ENCODE assay signal across 9 cellular contexts in genomic region chr15:45200799-45201556, GRCh38. TPM values are rescaled to one million over a fixed set of nuclear protein-coding genes. Genes with fewer than 3 reads are reported as not detected.
DNase-seq lines count a peak whose midpoint lies in the region; ATAC-seq, FAIRE-seq and TF ChIP-seq lines count a peak whose summit lies in the region.
"Had no signal": no experiment of that assay in that cellular context is flagged by ENCODE, and none has a peak within 500 bp of the region (broad histone marks: within the 10 kb centered on the region; RNA-seq: fewer than 3 reads in every experiment).

No MANE protein-coding gene starts in this region.

- TF ChIP-seq CTCF in HepG2 (CRISPR knock-in tag; IDR thresholded peaks at IDR 0.05) = no peak; the same call in 1 of the 2 replicates
- no peak for TF ChIP-seq CTCF in GM10266 (IDR thresholded peaks at IDR 0.05; ENCODE audit: control insufficient read depth, insufficient read depth, low read depth, missing control alignments)

- peak overlapping the region; percentile 94 for H3K27ac ChIP-seq in HepG2 (ENCODE audit: extremely low read length, insufficient read depth, low read length)

- peak overlapping the region; percentile 68 to 90 (median 88) for H3K4me3 ChIP-seq in HepG2 (replicated peaks in 1 of 3; ENCODE audit: insufficient read depth in 1 of 3, low read depth in 2 of 3, low read length in 3 of 3)

- TF ChIP-seq POLR2A in HepG2 (IDR thresholded peaks at IDR 0.05; ENCODE audit: insufficient read depth in 1 of 2, low read depth in 2 of 2, low read length in 2 of 2) = no peak

- no peak for FAIRE-seq in HepG2 (lab: Jason Lieb, UNC)
- FAIRE-seq: islet of Langerhans had no signal

- DNase-seq in Daoy (ENCODE audit: low read depth) = peak; percentile 90
- DNase-seq in NCI-H524 (lab: John Stamatoyannopoulos, UW) = peak; percentile 92
- DNase-seq in activated CD4-positive, alpha-beta T cell treated with anti-CD3 and anti-CD28 coated beads for 48 hours = peak; percentile 92
- DNase-seq in dedifferentiated amniotic fluid mesenchymal stem cell (ENCODE audit: extremely low spot score) = peak; percentile 63
- DNase-seq in HepG2 (ENCODE audit: low spot score) = peak; percentile 78
- DNase-seq in stimulated activated CD4-positive, alpha-beta T cell treated with anti-CD3 and anti-CD28 coated beads, Interleukin-2, amount 100 ng/mL, for 4 hours (ENCODE audit: low read depth) = peak; percentile 64
- no peak for DNase-seq in GM10266 (ENCODE audit: extremely low spot score)

- in situ Hi-C loops in HepG2 (cut with HindIII; ENCODE audit: extremely low pct_ligation_motif_present, low pct_unique_long_range_greater_than_20kb) = loop anchor here (10.0 kb wide), 1 partner anchor 204 kb away; a partner anchor contains a TSS

- no peaks in the 10 kb centered on the region for H4K20me1 ChIP-seq in HepG2 (ENCODE audit: insufficient read depth, low read length)

- peak overlapping the region; percentile 76 for H2AFZ ChIP-seq in HepG2 (ENCODE audit: low read length)

- peaks cover 0 to 4% of the 10 kb centered on the region in 2 experiments; a peak in 2 of 5 replicates for H3K27me3 ChIP-seq in HepG2 (ENCODE audit: control insufficient read depth in 1 of 2, insufficient read depth in 2 of 2, low read length in 2 of 2)

- TF ChIP-seq RAD21 in HepG2 (CRISPR knock-in tag; IDR thresholded peaks at IDR 0.05) = no peak; the same call in 1 of the 2 replicates

- POLR2A ChIA-PET in HepG2 (lab: Yijun Ruan, JAX) = interaction anchor here (0.7 to 5.4 kb wide), 13 partner anchors 11 to 386 kb away, joined by 3 to 42 read pairs (median 6); partner anchors contain the start of genes SHF and SLC28A2

- no peaks in the 10 kb centered on the region for H3K36me3 ChIP-seq in HepG2 (replicated peaks in 1 of 2; ENCODE audit: control insufficient read depth in 1 of 2, insufficient read depth in 2 of 2, low read length in 2 of 2)

- TF ChIP-seq EP300 in HepG2 (IDR thresholded peaks at IDR 0.05; ENCODE audit: low read depth in 2 of 2, low read length in 2 of 2) (no peak), HepG2 (CRISPR knock-in tag; IDR thresholded peaks at IDR 0.05; ENCODE audit: borderline replicate concordance) (no peak)

- no peaks in the 10 kb centered on the region for H3K9me3 ChIP-seq in HepG2 (ENCODE audit: low read length)

- H3K4me2 ChIP-seq in HepG2 (ENCODE audit: low read depth, low read length) = peak overlapping the region; percentile 80

- WGBS in HepG2 (ENCODE audit: low lambda C conversion rate) = 4% methylated on average over 23 of the region's 34 CpGs

- peaks cover 44% of the 10 kb centered on the region for H3K4me1 ChIP-seq in HepG2 (ENCODE audit: insufficient read depth, low read length)

- H3K79me2 ChIP-seq in HepG2 (ENCODE audit: insufficient read depth, low read length) = no peaks in the 10 kb centered on the region

- intact Hi-C loops in HepG2 (cut with micrococcal nuclease; ENCODE audit: unreplicated experiment) = loop anchor here (2.0 to 10.0 kb wide), 5 partner anchors 14 to 414 kb away; partner anchors contain the start of genes BLOC1S6 and SHF

- H3K9ac ChIP-seq in HepG2 (ENCODE audit: insufficient read depth, low read depth, low read length) = peak overlapping the region; percentile 88

- BruUV-seq in HepG2 (replicated peaks; lab: Mats Ljungman, UMichigan) = TSS peak; percentile 98

- ATAC-seq in HG03025 (IDR thresholded peaks at IDR 0.05; ENCODE audit: low FRiP score, unreplicated experiment) (peak; percentile 2), HepG2 (peak; percentile 49)

- CTCF ChIA-PET in HepG2 (lab: Yijun Ruan, JAX; ENCODE audit: low intra/inter-chr PET ratio, low total read pairs) = interaction anchor here (1.4 kb wide), 1 partner anchor 78 kb away, joined by 3 read pairs; no protein-coding TSS in a partner anchor

TF ChIP-seq in HepG2, 621 proteins besides CTCF, POLR2A, EP300 and RAD21 (continues in another document):
- TF ChIP-seq ZSCAN29 (CRISPR knock-in tag; conservative IDR thresholded peaks at IDR 0.05) (no peak), ZNF670 (CRISPR knock-in tag; IDR thresholded peaks at IDR 0.05; ENCODE audit: borderline replicate concordance) (peak; percentile 77), DRAP1 (CRISPR knock-in tag; IDR thresholded peaks at IDR 0.05) (peak; percentile 43; the same call in 1 of the 2 replicates), GATAD1 (CRISPR knock-in tag; IDR thresholded peaks at IDR 0.05) (peak; percentile 54; the same call in 1 of the 2 replicates), THAP7 (CRISPR knock-in tag; IDR thresholded peaks at IDR 0.05) (no peak), HES4 (CRISPR knock-in tag; IDR thresholded peaks at IDR 0.05; ENCODE audit: borderline replicate concordance) (0 out of 2 replicates have a peak, but pooled peaks have one; percentile 22), MIXL1 (CRISPR knock-in tag; IDR thresholded peaks at IDR 0.05) (0 out of 2 replicates have a peak, but pooled peaks have one; percentile 48), STAT5B (CRISPR knock-in tag; IDR thresholded peaks at IDR 0.05) (0 out of 2 replicates have a peak, but pooled peaks have one; percentile 32), ONECUT2 (CRISPR knock-in tag; IDR thresholded peaks at IDR 0.05) (no peak)

RNA-seq across cellular contexts. Expression of gene SHF, which starts 13.2 kb away (rescaled TPM):
- total RNA-seq in Daoy (2014; rRNA removed; shearing (Covaris generic)) = 0.36 and 1.7 TPM in 2 replicates
- 16.8 and 25.5 TPM in 2 replicates for total RNA-seq in HepG2 (2016; rRNA removed; fragmentation: Illumina TruSeq; extraction: Trizol)
- 12.8 and 14.1 TPM in 2 replicates for total RNA-seq in HepG2 (2016; cell fraction: cytosol; rRNA removed; fragmentation: Illumina TruSeq; extraction: Trizol; ENCODE audit: low read depth)
- 14.2 and 23.0 TPM in 2 replicates for total RNA-seq in HepG2 (2016; cell fraction: insoluble cytoplasmic fraction; rRNA removed; fragmentation: Illumina TruSeq; extraction: Trizol)
- total RNA-seq in HepG2 (2016; cell fraction: membrane; rRNA removed; fragmentation: Illumina TruSeq; extraction: Trizol) = 21.8 and 26.1 TPM in 2 replicates
- total RNA-seq in HepG2 (2016; cell fraction: nucleus; rRNA removed; fragmentation: Illumina TruSeq; extraction: Trizol) = 19.6 and 27.1 TPM in 2 replicates
- 20.9 and 21.4 TPM in 2 replicates for polyA plus RNA-seq in HepG2 (2011; rRNA removed)
- 13.0 and 16.7 TPM in 2 replicates for polyA plus RNA-seq in HepG2 (2011; cell fraction: cytosol; rRNA removed)
- polyA plus RNA-seq in HepG2 (2011; cell fraction: nucleus; rRNA removed) = 19.6 and 22.5 TPM in 2 replicates
- polyA plus RNA-seq in HepG2 (2012) = 20.3 and 23.9 TPM in 2 replicates
- polyA plus RNA-seq in HepG2 (2016; cell fraction: cytosol; fragmentation: Illumina TruSeq; extraction: Trizol; ENCODE audit: low read depth) = 15.0 and 15.7 TPM in 2 replicates
- 20.8 and 23.0 TPM in 2 replicates for polyA plus RNA-seq in HepG2 (2016; cell fraction: insoluble cytoplasmic fraction; fragmentation: Illumina TruSeq; extraction: Trizol; ENCODE audit: low read depth)
- polyA plus RNA-seq in HepG2 (2016; cell fraction: membrane; fragmentation: Illumina TruSeq; extraction: Trizol; ENCODE audit: low read depth) = 19.3 and 22.0 TPM in 2 replicates
- polyA plus RNA-seq in HepG2 (2016; cell fraction: nucleus; fragmentation: Illumina TruSeq; extraction: Trizol; ENCODE audit: insufficient read depth, low read depth) = 27.9 and 28.2 TPM in 2 replicates
- 3.7 and 33.1 TPM in 2 replicates for polyA minus RNA-seq in HepG2 (2011; rRNA and poly(A)+ RNA removed; ENCODE audit: low replicate concordance)
- polyA minus RNA-seq in HepG2 (2011; cell fraction: cytosol; rRNA and poly(A)+ RNA removed) = 10.0 and 13.8 TPM in 2 replicates
- 18.3 and 18.9 TPM in 2 replicates for polyA minus RNA-seq in HepG2 (2011; cell fraction: nucleus; rRNA and poly(A)+ RNA removed)

RNA-seq across cellular contexts. Expression of gene SLC28A2, which starts 51.1 kb away (rescaled TPM):
- not detected in 2 replicates for total RNA-seq in Daoy (2014; rRNA removed; shearing (Covaris generic))
- 0.08 and 0.11 TPM in 2 replicates for total RNA-seq in HepG2 (2016; rRNA removed; fragmentation: Illumina TruSeq; extraction: Trizol)
- not detected in 2 replicates for total RNA-seq in HepG2 (2016; cell fraction: cytosol; rRNA removed; fragmentation: Illumina TruSeq; extraction: Trizol; ENCODE audit: low read depth)
- 0.11 TPM in 1 of 2 replicates, not detected in the other for total RNA-seq in HepG2 (2016; cell fraction: insoluble cytoplasmic fraction; rRNA removed; fragmentation: Illumina TruSeq; extraction: Trizol)
- total RNA-seq in HepG2 (2016; cell fraction: membrane; rRNA removed; fragmentation: Illumina TruSeq; extraction: Trizol) = 0.07 TPM in 1 of 2 replicates, not detected in the other
- total RNA-seq in HepG2 (2016; cell fraction: nucleus; rRNA removed; fragmentation: Illumina TruSeq; extraction: Trizol) = 0.12 TPM in 1 of 2 replicates, not detected in the other
- polyA plus RNA-seq in HepG2 (2011; rRNA removed) = 0.01 TPM in 1 of 2 replicates, not detected in the other
- polyA plus RNA-seq in HepG2 (2011; cell fraction: cytosol; rRNA removed) = 0.01 TPM in 2 replicates
- not detected in 2 replicates for polyA plus RNA-seq in HepG2 (2011; cell fraction: nucleus; rRNA removed)
- polyA plus RNA-seq in HepG2 (2012) = 0.23 and 0.44 TPM in 2 replicates
- polyA plus RNA-seq in HepG2 (2016; cell fraction: cytosol; fragmentation: Illumina TruSeq; extraction: Trizol; ENCODE audit: low read depth) = 0.02 TPM in 1 of 2 replicates, not detected in the other
- 0.07 TPM in 1 of 2 replicates, not detected in the other for polyA plus RNA-seq in HepG2 (2016; cell fraction: insoluble cytoplasmic fraction; fragmentation: Illumina TruSeq; extraction: Trizol; ENCODE audit: low read depth)
- polyA plus RNA-seq in HepG2 (2016; cell fraction: membrane; fragmentation: Illumina TruSeq; extraction: Trizol; ENCODE audit: low read depth) = not detected in 2 replicates
- 0.20 TPM in 1 of 2 replicates, not detected in the other for polyA plus RNA-seq in HepG2 (2016; cell fraction: nucleus; fragmentation: Illumina TruSeq; extraction: Trizol; ENCODE audit: insufficient read depth, low read depth)
- 0.06 TPM in 1 of 2 replicates, not detected in the other for polyA minus RNA-seq in HepG2 (2011; rRNA and poly(A)+ RNA removed; ENCODE audit: low replicate concordance)
- polyA minus RNA-seq in HepG2 (2011; cell fraction: cytosol; rRNA and poly(A)+ RNA removed) = not detected in 2 replicates
- polyA minus RNA-seq in HepG2 (2011; cell fraction: nucleus; rRNA and poly(A)+ RNA removed) = not detected in 2 replicates
